Comparison of ENCODE assay signal across 13 cellular contexts in genomic region chrX:24080670-24081069, GRCh38. TPM values are rescaled to one million over a fixed set of nuclear protein-coding genes. Genes with fewer than 3 reads are reported as not detected.
DNase-seq lines count a peak whose midpoint lies in the region; ATAC-seq and TF ChIP-seq lines count a peak whose summit lies in the region.
"Had no signal": no experiment of that assay in that cellular context is flagged by ENCODE, and none has a peak within 500 bp of the region (broad histone marks: within the 10 kb centered on the region; RNA-seq: fewer than 3 reads in every experiment).

No MANE protein-coding gene starts in this region.

- no peaks in the 10 kb centered on the region for H4K20me1 ChIP-seq in H9 (ENCODE audit: control insufficient read depth, insufficient read depth, insufficient read length)

- H3K9me3 ChIP-seq in H9 (ENCODE audit: control insufficient read depth, low read depth, low read length) (no peaks in the 10 kb centered on the region), T-helper 17 cell (ENCODE audit: control insufficient read depth, low read length, poor library complexity, severe bottlenecking) (no peaks in the 10 kb centered on the region)
- H3K9me3 ChIP-seq: BLaER1 had no signal

- H2BK15ac ChIP-seq in H9 (ENCODE audit: low read depth, low read length): no peak overlapping the region

- H3K4me1 ChIP-seq in H9 (ENCODE audit: insufficient read depth, low read length): no peaks in the 10 kb centered on the region; the same call in 1 of the 2 replicates
- H3K4me1 ChIP-seq: BLaER1 had no signal

- no peak overlapping the region for H3K23ac ChIP-seq in H9 (ENCODE audit: insufficient read length, low read depth, low read length)

- H4K91ac ChIP-seq in H9 (ENCODE audit: insufficient read length, low read depth, low read length): no peak overlapping the region

- no peak overlapping the region for H3K9ac ChIP-seq in H9 (ENCODE audit: extremely low read depth, insufficient read length, low read length)
- H3K9ac ChIP-seq: BLaER1 had no signal

- no peaks in the 10 kb centered on the region for H3K79me1 ChIP-seq in H9 (ENCODE audit: insufficient read depth, low read depth, low read length, poor library complexity, severe bottlenecking)

- peak overlapping the region; percentile 92 for H3K27ac Mint-ChIP-seq in activated naive CD4-positive, alpha-beta T cell treated with anti-CD3 and anti-CD28 coated beads, Interleukin-2, amount 50 U/mL, for 24 hours
- H3K27ac Mint-ChIP-seq in H9 (peak overlapping the region; percentile 1 to 63 (median 38); a peak in 2 of 7 replicates), T-helper 17 cell (no peak overlapping the region)
- peak overlapping the region; percentile 83 to 94 for H3K27ac Mint-ChIP-seq in stimulated activated naive CD8-positive, alpha-beta T cell treated with anti-CD3 and anti-CD28 coated beads, Interleukin-15, amount 100 ng/mL, for 72 hours

- H3K27ac ChIP-seq in H9 (ENCODE audit: insufficient read length, low read depth, low read length): no peak overlapping the region
- H3K27ac ChIP-seq: BLaER1 had no signal

- no peak overlapping the region for H2BK120ac ChIP-seq in H9 (ENCODE audit: low read depth, low read length, poor library complexity, severe bottlenecking)

- H4K8ac ChIP-seq in H9 (replicated peaks; ENCODE audit: insufficient read length, low read depth, low read length): no peak overlapping the region

- no peak overlapping the region for H3K4ac ChIP-seq in H9 (ENCODE audit: low read depth, low read length)

- H2BK5ac ChIP-seq in H9 (ENCODE audit: insufficient read length, low read length): no peak overlapping the region

- no peaks in the 10 kb centered on the region for H3K27me3 ChIP-seq in H9 (ENCODE audit: insufficient read depth, low read length)
- H3K27me3 ChIP-seq: BLaER1 had no signal

- no peak overlapping the region for H2BK12ac ChIP-seq in H9 (ENCODE audit: insufficient read length, low read depth, low read length)

- H2BK20ac ChIP-seq in H9 (ENCODE audit: low read depth, low read length, poor library complexity, severe bottlenecking): no peak overlapping the region

- TF ChIP-seq CTCF in H9 (conservative IDR thresholded peaks at IDR 0.05): no peak

- H3K9me3 Mint-ChIP-seq in activated naive CD4-positive, alpha-beta T cell treated with anti-CD3 and anti-CD28 coated beads, Interleukin-2, amount 50 U/mL, for 24 hours: no peaks in the 10 kb centered on the region
- no peaks in the 10 kb centered on the region for H3K9me3 Mint-ChIP-seq in H9
- H3K9me3 Mint-ChIP-seq in stimulated activated naive CD8-positive, alpha-beta T cell treated with anti-CD3 and anti-CD28 coated beads, Interleukin-15, amount 100 ng/mL, for 72 hours: no peaks in the 10 kb centered on the region

- H3K18ac ChIP-seq in H9 (ENCODE audit: insufficient read length, low read depth, low read length): no peak overlapping the region

- H3K79me2 ChIP-seq in H9 (ENCODE audit: insufficient read depth, low read length): no peaks in the 10 kb centered on the region

- H3K27me3 Mint-ChIP-seq in activated naive CD4-positive, alpha-beta T cell treated with anti-CD3 and anti-CD28 coated beads, Interleukin-2, amount 50 U/mL, for 24 hours: no peaks in the 10 kb centered on the region
- no peaks in the 10 kb centered on the region for H3K27me3 Mint-ChIP-seq in H9 (ENCODE audit: low read depth)
- no peaks in the 10 kb centered on the region for H3K27me3 Mint-ChIP-seq in T-helper 17 cell
- H3K27me3 Mint-ChIP-seq in stimulated activated naive CD8-positive, alpha-beta T cell treated with anti-CD3 and anti-CD28 coated beads, Interleukin-15, amount 100 ng/mL, for 72 hours: no peaks in the 10 kb centered on the region

- H3K23me2 ChIP-seq in H9 (ENCODE audit: insufficient read length, low read depth, low read length, poor library complexity, severe bottlenecking): no peaks in the 10 kb centered on the region

- peaks cover 6% of the 10 kb centered on the region for H3K36me3 Mint-ChIP-seq in activated naive CD4-positive, alpha-beta T cell treated with anti-CD3 and anti-CD28 coated beads, Interleukin-2, amount 50 U/mL, for 24 hours
- peaks cover 20 to 31% (median 28%) of the 10 kb centered on the region in 3 experiments for H3K36me3 Mint-ChIP-seq in H9 (ENCODE audit: insufficient read depth in 1 of 3, low read depth in 3 of 3)
- peaks cover 2% of the 10 kb centered on the region for H3K36me3 Mint-ChIP-seq in T-helper 17 cell (ENCODE audit: low read depth)

- H3T11ph ChIP-seq in H9 (ENCODE audit: low read length): no peak overlapping the region

- WGBS in H9 (ENCODE audit: extremely low coverage, insufficient read length, low lambda C conversion rate): 100% methylated on average over 1 of the region's 3 CpGs

- peaks cover 12% of the 10 kb centered on the region for H3K4me1 Mint-ChIP-seq in activated naive CD4-positive, alpha-beta T cell treated with anti-CD3 and anti-CD28 coated beads, Interleukin-2, amount 50 U/mL, for 24 hours
- H3K4me1 Mint-ChIP-seq in H9: peaks cover 0 to 10% of the 10 kb centered on the region in 2 experiments; a peak in 2 of 4 replicates
- H3K4me1 Mint-ChIP-seq in T-helper 17 cell: peaks cover 4% of the 10 kb centered on the region
- H3K4me1 Mint-ChIP-seq in stimulated activated naive CD8-positive, alpha-beta T cell treated with anti-CD3 and anti-CD28 coated beads, Interleukin-15, amount 100 ng/mL, for 72 hours: peaks cover 20% of the 10 kb centered on the region

- no peak overlapping the region for H2AK5ac ChIP-seq in H9 (ENCODE audit: insufficient read length, low read length)

- no peak overlapping the region for H4K5ac ChIP-seq in H9 (ENCODE audit: insufficient read length, low read depth, low read length)

- DNase-seq in activated naive CD4-positive, alpha-beta T cell (lab: John Stamatoyannopoulos, UW): no peak
- DNase-seq in H9 (no peak), T-helper 17 cell (no peak), SHP77 treated with DMSO at 0.1 percent for 48 hours (lab: John Stamatoyannopoulos, UW) (no peak)
- no peak for DNase-seq in stimulated activated naive CD8-positive, alpha-beta T cell treated with anti-CD3 and anti-CD28 coated beads, Interleukin-15, amount 100 ng/mL, for 72 hours
- DNase-seq: NCI-H2081 treated with DMSO at 0.1 percent for 48 hours; nucleus accumbens; stimulated activated naive CD4-positive, alpha-beta T cell had no signal

- no peak overlapping the region for H3K4me2 ChIP-seq in H9 (ENCODE audit: insufficient read depth, insufficient read length, low read length)
- H3K4me2 ChIP-seq: BLaER1 had no signal

- ATAC-seq in T-helper 17 cell (no peak), GM19467 (IDR thresholded peaks at IDR 0.05; ENCODE audit: unreplicated experiment) (no peak), GM21423 (IDR thresholded peaks at IDR 0.05; ENCODE audit: unreplicated experiment) (no peak)
- peak; percentile 85 for ATAC-seq in stimulated activated naive CD8-positive, alpha-beta T cell treated with anti-CD3 and anti-CD28 coated beads, Interleukin-15, amount 100 ng/mL, for 72 hours
- ATAC-seq: left lobe of liver had no signal

- no peak overlapping the region for H3K56ac ChIP-seq in H9 (ENCODE audit: insufficient read length, low read depth, low read length)

- peak overlapping the region; percentile 40 for H3K4me3 Mint-ChIP-seq in activated naive CD4-positive, alpha-beta T cell treated with anti-CD3 and anti-CD28 coated beads, Interleukin-2, amount 50 U/mL, for 24 hours
- H3K4me3 Mint-ChIP-seq in H9 (no peak overlapping the region), T-helper 17 cell (peak overlapping the region; percentile 49)
- H3K4me3 Mint-ChIP-seq in stimulated activated naive CD8-positive, alpha-beta T cell treated with anti-CD3 and anti-CD28 coated beads, Interleukin-15, amount 100 ng/mL, for 72 hours: peak overlapping the region; percentile 54 to 74

- H2AFZ ChIP-seq in H9 (ENCODE audit: low read length): no peak overlapping the region

- no peak overlapping the region for H3K14ac ChIP-seq in H9 (ENCODE audit: insufficient read depth, low read length)

RNA-seq across cellular contexts. Expression of gene EIF2S3, which starts 25.9 kb away (rescaled TPM):
- total RNA-seq in H9 (2021) (575 and 598 TPM in 2 replicates), T-helper 17 cell (100 to 1,000 TPM; 161 to 172 TPM)

RNA-seq across cellular contexts. Expression of gene KLHL15, which starts 53.7 kb away (rescaled TPM):
- total RNA-seq in H9 (2021) (18.7 and 19.0 TPM in 2 replicates), T-helper 17 cell (10 to 100 TPM; 19.4 to 20.1 TPM)

Comparison
In these comparisons a context has a peak if more than half of its experiments do, and no peak if none do; other contexts are left out.
1. H3K4me3 Mint-ChIP-seq: peak in activated naive CD4-positive, alpha-beta T cell treated with anti-CD3 and anti-CD28 coated beads, Interleukin-2, amount 50 U/mL, for 24 hours (single experiment), T-helper 17 cell (single experiment) and stimulated activated naive CD8-positive, alpha-beta T cell treated with anti-CD3 and anti-CD28 coated beads, Interleukin-15, amount 100 ng/mL, for 72 hours (2 of 2); none in H9 (0 of 2).